Comparison of ENCODE assay signal across 9 cellular contexts in the genomic region with DNA sequence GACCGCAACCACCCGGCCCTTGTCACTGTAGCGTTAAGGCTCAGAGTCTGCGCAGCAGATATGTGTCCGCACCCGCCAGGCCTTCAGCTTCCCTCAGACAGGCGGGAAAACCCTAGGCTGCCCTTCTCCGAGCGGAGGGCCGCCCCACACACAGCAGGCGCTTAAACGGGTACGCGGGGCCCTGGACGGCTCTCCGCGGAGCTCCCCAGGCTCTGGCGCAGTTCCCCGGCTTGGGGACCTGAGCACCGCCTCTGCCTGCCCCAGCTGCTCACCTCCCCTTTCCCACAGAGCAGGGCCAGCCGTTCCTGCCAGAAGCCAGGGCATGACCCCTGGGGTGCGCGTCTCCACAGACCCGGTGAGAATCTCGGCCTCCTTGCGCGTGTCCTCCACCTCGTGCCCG. TPM values are rescaled to one million over a fixed set of nuclear protein-coding genes. Genes with fewer than 3 reads are reported as not detected.
DNase-seq lines count a peak whose midpoint lies in the region; ATAC-seq and TF ChIP-seq lines count a peak whose summit lies in the region.
"Had no signal": no experiment of that assay in that cellular context is flagged by ENCODE, and none has a peak within 500 bp of the region (broad histone marks: within the 10 kb centered on the region; RNA-seq: fewer than 3 reads in every experiment).

No MANE protein-coding gene starts in this region.

- peak overlapping the region; percentile 69 for H3K4me3 Mint-ChIP-seq in WTC11
- H3K4me3 Mint-ChIP-seq in osteocyte (ENCODE audit: unreplicated experiment), result peak overlapping the region; percentile 78

- DNase-seq in AG09309 (ENCODE audit: low read depth) (no peak), WTC11 (ENCODE audit: low spot score) (no peak), foreskin keratinocyte (no peak), osteocyte (ENCODE audit: extremely low spot score, unreplicated experiment) (no peak), NCI-H69 (lab: John Stamatoyannopoulos, UW) (no peak)
- no peak for DNase-seq in activated CD4-positive, CD25-positive, alpha-beta regulatory T cell treated with anti-CD3 and anti-CD28 coated beads, Interleukin-2, amount 50 U/mL, for 72 hours
- DNase-seq in stimulated activated naive CD4-positive, alpha-beta T cell (lab: John Stamatoyannopoulos, UW), result no peak
- DNase-seq in stimulated activated CD4-positive, alpha-beta T cell treated with anti-CD3 and anti-CD28 coated beads, Interleukin-12 subunit alpha, Interleukin-12 subunit beta, amount 100 ng/mL, for 4 hours, result no peak
- DNase-seq: MM.1S had no signal

- ATAC-seq in WTC11, result peak; percentile 9
- ATAC-seq in foreskin keratinocyte, result peak; percentile 15

- no peaks in the 10 kb centered on the region for H3K4me1 ChIP-seq in foreskin keratinocyte

- CTCF ChIA-PET in WTC11 (lab: Charles Lee), result interaction anchor here (0.9 to 3.5 kb wide), 7 partner anchors 17 to 143 kb away, joined by 3 to 30 read pairs (median 3); a partner anchor contains a TSS

- no peak for TF ChIP-seq CTCF in AG09309 (IDR thresholded peaks at IDR 0.05; ENCODE audit: control insufficient read depth, insufficient read depth, low read depth, low read length, missing control alignments)
- no peak for TF ChIP-seq CTCF in WTC11 (IDR thresholded peaks at IDR 0.05)
- TF ChIP-seq CTCF in foreskin keratinocyte (conservative IDR thresholded peaks at IDR 0.05), result no peak
- TF ChIP-seq CTCF in osteocyte (IDR thresholded peaks at IDR 0.05), result no peak

- H3K9me3 Mint-ChIP-seq in WTC11 (peaks cover 15% of the 10 kb centered on the region), osteocyte (ENCODE audit: unreplicated experiment) (peaks cover 27% of the 10 kb centered on the region)

- peaks cover 23% of the 10 kb centered on the region for H3K4me1 Mint-ChIP-seq in WTC11
- peaks cover 7% of the 10 kb centered on the region for H3K4me1 Mint-ChIP-seq in osteocyte (ENCODE audit: unreplicated experiment)

- H3K27me3 ChIP-seq in foreskin keratinocyte, result no peaks in the 10 kb centered on the region

- no peak overlapping the region for H3K27ac ChIP-seq in foreskin keratinocyte

- H3K36me3 Mint-ChIP-seq in WTC11 (peaks cover 24% of the 10 kb centered on the region), osteocyte (ENCODE audit: unreplicated experiment) (peaks cover 16% of the 10 kb centered on the region)

- peaks cover under 1% of the 10 kb centered on the region for H3K27me3 Mint-ChIP-seq in WTC11 (ENCODE audit: low read depth)
- H3K27me3 Mint-ChIP-seq in osteocyte (ENCODE audit: unreplicated experiment), result no peaks in the 10 kb centered on the region

- H3K27ac Mint-ChIP-seq in WTC11 (no peak overlapping the region), osteocyte (ENCODE audit: unreplicated experiment) (peak overlapping the region; percentile 91)

- POLR2A ChIA-PET in WTC11 (lab: Charles Lee), result interaction anchor here (0.6 to 2.7 kb wide), 17 partner anchors 10 to 395 kb away, joined by 3 to 16 read pairs (median 4); a partner anchor contains a TSS

- peak overlapping the region; percentile 56 for H3K4me3 ChIP-seq in AG09309 (ENCODE audit: control insufficient read depth, low read depth, low read length)

TF ChIP-seq in WTC11, 78 proteins besides CTCF, POLR2A, EP300 and RAD21:
- TF ChIP-seq ETV6 (CRISPR knock-in tag; IDR thresholded peaks at IDR 0.05) (peak; percentile 31; the same call in 1 of the 2 replicates), ZNF671 (CRISPR knock-in tag; IDR thresholded peaks at IDR 0.05) (no peak), SMAD3 (CRISPR knock-in tag; IDR thresholded peaks at IDR 0.05; ENCODE audit: borderline replicate concordance) (no peak), NFYB (CRISPR knock-in tag; conservative IDR thresholded peaks at IDR 0.05; ENCODE audit: low read depth) (no peak), SP1 (CRISPR knock-in tag; conservative IDR thresholded peaks at IDR 0.05) (peak; percentile 9; the same call in 1 of the 2 replicates), OVOL2 (CRISPR knock-in tag; IDR thresholded peaks at IDR 0.05; ENCODE audit: borderline replicate concordance) (no peak), TEAD1 (CRISPR knock-in tag; IDR thresholded peaks at IDR 0.05) (peak; percentile 38; the same call in 1 of the 2 replicates)
- TF ChIP-seq, protein P1, sequence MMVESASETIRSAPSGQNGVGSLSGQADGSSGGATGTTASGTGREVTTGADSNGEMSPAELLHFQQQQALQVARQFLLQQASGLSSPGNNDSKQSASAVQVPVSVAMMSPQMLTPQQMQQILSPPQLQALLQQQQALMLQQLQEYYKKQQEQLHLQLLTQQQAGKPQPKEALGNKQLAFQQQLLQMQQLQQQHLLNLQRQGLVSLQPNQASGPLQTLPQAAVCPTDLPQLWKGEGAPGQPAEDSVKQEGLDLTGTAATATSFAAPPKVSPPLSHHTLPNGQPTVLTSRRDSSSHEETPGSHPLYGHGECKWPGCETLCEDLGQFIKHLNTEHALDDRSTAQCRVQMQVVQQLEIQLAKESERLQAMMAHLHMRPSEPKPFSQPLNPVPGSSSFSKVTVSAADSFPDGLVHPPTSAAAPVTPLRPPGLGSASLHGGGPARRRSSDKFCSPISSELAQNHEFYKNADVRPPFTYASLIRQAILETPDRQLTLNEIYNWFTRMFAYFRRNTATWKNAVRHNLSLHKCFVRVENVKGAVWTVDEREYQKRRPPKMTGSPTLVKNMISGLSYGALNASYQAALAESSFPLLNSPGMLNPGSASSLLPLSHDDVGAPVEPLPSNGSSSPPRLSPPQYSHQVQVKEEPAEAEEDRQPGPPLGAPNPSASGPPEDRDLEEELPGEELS (CRISPR knock-in tag; IDR thresholded peaks at IDR 0.05), result peak; percentile 22; the same call in 1 of the 2 replicates
- TF ChIP-seq, protein P2, sequence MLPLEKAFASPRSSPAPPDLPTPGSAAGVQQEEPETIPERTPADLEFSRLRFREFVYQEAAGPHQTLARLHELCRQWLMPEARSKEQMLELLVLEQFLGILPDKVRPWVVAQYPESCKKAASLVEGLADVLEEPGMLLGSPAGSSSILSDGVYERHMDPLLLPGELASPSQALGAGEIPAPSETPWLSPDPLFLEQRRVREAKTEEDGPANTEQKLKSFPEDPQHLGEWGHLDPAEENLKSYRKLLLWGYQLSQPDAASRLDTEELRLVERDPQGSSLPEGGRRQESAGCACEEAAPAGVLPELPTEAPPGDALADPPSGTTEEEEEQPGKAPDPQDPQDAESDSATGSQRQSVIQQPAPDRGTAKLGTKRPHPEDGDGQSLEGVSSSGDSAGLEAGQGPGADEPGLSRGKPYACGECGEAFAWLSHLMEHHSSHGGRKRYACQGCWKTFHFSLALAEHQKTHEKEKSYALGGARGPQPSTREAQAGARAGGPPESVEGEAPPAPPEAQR (CRISPR knock-in tag; IDR thresholded peaks at IDR 0.05), result no peak
- TF ChIP-seq, protein P3, sequence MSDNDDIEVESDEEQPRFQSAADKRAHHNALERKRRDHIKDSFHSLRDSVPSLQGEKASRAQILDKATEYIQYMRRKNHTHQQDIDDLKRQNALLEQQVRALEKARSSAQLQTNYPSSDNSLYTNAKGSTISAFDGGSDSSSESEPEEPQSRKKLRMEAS (CRISPR knock-in tag; IDR thresholded peaks at IDR 0.05), result 0 out of 2 replicates have a peak, but pooled peaks have one; percentile 35
- TF ChIP-seq, protein P4, sequence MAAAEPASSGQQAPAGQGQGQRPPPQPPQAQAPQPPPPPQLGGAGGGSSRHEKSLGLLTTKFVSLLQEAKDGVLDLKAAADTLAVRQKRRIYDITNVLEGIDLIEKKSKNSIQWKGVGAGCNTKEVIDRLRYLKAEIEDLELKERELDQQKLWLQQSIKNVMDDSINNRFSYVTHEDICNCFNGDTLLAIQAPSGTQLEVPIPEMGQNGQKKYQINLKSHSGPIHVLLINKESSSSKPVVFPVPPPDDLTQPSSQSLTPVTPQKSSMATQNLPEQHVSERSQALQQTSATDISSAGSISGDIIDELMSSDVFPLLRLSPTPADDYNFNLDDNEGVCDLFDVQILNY (CRISPR knock-in tag; IDR thresholded peaks at IDR 0.05), result 0 out of 2 replicates have a peak, but pooled peaks have one; percentile 38

RNA-seq across cellular contexts. Expression of a gene that starts 0.6 kb away (rescaled TPM):
- total RNA-seq in WTC11 (2021), result 5.6 to 8.0 TPM (median 7.2 TPM) in 3 replicates
- 1.4 and 1.9 TPM in 2 replicates for total RNA-seq in foreskin keratinocyte
- 0.60 and 0.85 TPM in 2 replicates for polyA plus RNA-seq in foreskin keratinocyte
- total RNA-seq in osteocyte, result 5.5 and 5.9 TPM in 2 replicates

RNA-seq across cellular contexts. Expression of a gene that starts 25.9 kb away (rescaled TPM):
- 0.69 to 1.3 TPM (median 0.78 TPM) in 3 replicates for total RNA-seq in WTC11 (2021)
- total RNA-seq in foreskin keratinocyte, result not detected in 2 replicates
- 0.08 TPM in 2 replicates for polyA plus RNA-seq in foreskin keratinocyte
- 0.57 TPM in 1 of 2 replicates, not detected in the other for total RNA-seq in osteocyte

RNA-seq across cellular contexts. Expression of a gene that starts 38.4 kb away (rescaled TPM):
- total RNA-seq in WTC11 (2021) (55.9 to 65.5 TPM (median 64.8 TPM) in 3 replicates), foreskin keratinocyte (15.2 and 16.0 TPM in 2 replicates), osteocyte (47.2 and 50.7 TPM in 2 replicates)
- 9.8 and 11.0 TPM in 2 replicates for polyA plus RNA-seq in foreskin keratinocyte

RNA-seq across cellular contexts. Expression of a gene that starts 57.1 kb away (rescaled TPM):
- total RNA-seq in WTC11 (2021) (24.5 to 26.2 TPM (median 26.1 TPM) in 3 replicates), foreskin keratinocyte (6.5 and 6.6 TPM in 2 replicates), osteocyte (17.5 and 22.0 TPM in 2 replicates)
- polyA plus RNA-seq in foreskin keratinocyte, result 1.3 and 1.7 TPM in 2 replicates
